Comparison of ENCODE assay signal across 11 cellular contexts in the genomic region with DNA sequence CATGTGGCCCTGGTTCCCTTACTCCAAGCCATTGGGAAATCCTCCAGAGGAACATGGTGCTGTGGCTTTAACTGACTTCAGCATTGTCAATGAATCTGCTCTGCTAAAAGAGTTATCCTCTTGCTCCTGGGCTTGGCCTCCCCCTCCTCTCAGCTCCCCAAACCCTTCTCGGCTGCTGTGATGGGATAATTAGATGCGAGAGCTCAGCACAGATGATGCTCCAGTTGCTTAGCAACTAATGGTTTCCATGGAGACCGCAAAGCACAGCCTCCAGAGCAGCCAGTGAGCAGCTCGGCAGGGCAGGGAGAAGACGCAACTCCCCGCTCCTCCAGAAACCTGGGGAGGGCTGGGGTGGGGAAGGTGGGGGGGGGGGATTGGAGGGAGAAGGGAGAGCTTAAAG.
A peak's percentile ranks its signal among the peaks of the same experiment; 100 is the strongest.
DNase-seq lines count a peak whose midpoint lies in the region; ATAC-seq lines count a peak whose summit lies in the region.
"Had no signal": no experiment of that assay in that cellular context is flagged by ENCODE, and none has a peak within 500 bp of the region (broad histone marks: within the 10 kb centered on the region; RNA-seq: fewer than 3 reads in every experiment).

No MANE protein-coding gene starts in this region.

- no peak for ATAC-seq in GM18907 (IDR thresholded peaks at IDR 0.05; ENCODE audit: unreplicated experiment)

- DNase-seq in D341Med (ENCODE audit: low spot score), result peak; percentile 64
- peak; percentile 47 for DNase-seq in NAMALWA (ENCODE audit: low spot score)
- peak; percentile 61 for DNase-seq in RPMI8226
- peak in 41 of 51 donors; percentile 9 to 89 (median 59) for DNase-seq in hypothalamus (lab: John Stamatoyannopoulos, UW)
- no peak for DNase-seq in NCI-H2107 (lab: John Stamatoyannopoulos, UW)
- DNase-seq in T1000 (lab: John Stamatoyannopoulos, UW), result no peak
- DNase-seq in kidney tubule cell (ENCODE audit: low spot score), result no peak
- DNase-seq: activated CD4-positive, alpha-beta T cell treated with anti-CD3 and anti-CD28 coated beads, Interleukin-2, amount 50 U/mL, for 48 hours; stimulated activated CD4-positive, alpha-beta T cell treated with anti-CD3 and anti-CD28 coated beads, Interleukin-4, amount 100 ng/mL, for 1 hour; trophoblast cell had no signal

Comparison
In these comparisons a context has a peak if more than half of its experiments do, and no peak if none do; other contexts are left out.
1. DNase-seq: peak in D341Med (single experiment), NAMALWA (single experiment), RPMI8226 (single experiment) and hypothalamus (41 of 51); none in NCI-H2107 (single experiment), T1000 (single experiment) and kidney tubule cell (single experiment).